5 cellular contexts compared by ENCODE assay signal in genomic region chr11:60185512-60185827, GRCh38. TPM values are rescaled to one million over a fixed set of nuclear protein-coding genes. Genes with fewer than 3 reads are reported as not detected.
"Had no signal": no experiment of that assay in that cellular context is flagged by ENCODE, and none has a peak within 500 bp of the region (broad histone marks: within the 10 kb centered on the region; RNA-seq: fewer than 3 reads in every experiment).

No MANE protein-coding gene starts in this region.

RNA-seq across cellular contexts. Expression of gene MS4A6A, which starts 2.6 kb away (rescaled TPM):
- total RNA-seq: activated CD8-positive, alpha-beta T cell treated with anti-CD3 and anti-CD28 coated beads for 36 hours; activated naive CD8-positive, alpha-beta T cell treated with anti-CD3 and anti-CD28 coated beads for 36 hours; activated T-cell treated with anti-CD3 and anti-CD28 coated beads, Interleukin-2, amount 50 U/mL, for 72 hours; activated T-helper 2 cell treated with anti-CD3 and anti-CD28 coated beads, Interferon-gamma antibody, Interleukin-2, Interleukin-4, amounts not matched to agents 10 μg/mL and 5 μg/mL and 100 μg/mL, durations not matched to agents 14 hours and 24 hours and 36 hours had no signal

RNA-seq across cellular contexts. Expression of gene MS4A4E, which starts 57.5 kb away (rescaled TPM):
- total RNA-seq: activated CD8-positive, alpha-beta T cell treated with anti-CD3 and anti-CD28 coated beads for 36 hours; activated naive CD8-positive, alpha-beta T cell treated with anti-CD3 and anti-CD28 coated beads for 36 hours; activated T-cell treated with anti-CD3 and anti-CD28 coated beads, Interleukin-2, amount 50 U/mL, for 72 hours; activated T-helper 2 cell treated with anti-CD3 and anti-CD28 coated beads, Interferon-gamma antibody, Interleukin-2, Interleukin-4, amounts not matched to agents 10 μg/mL and 5 μg/mL and 100 μg/mL, durations not matched to agents 14 hours and 24 hours and 36 hours; cardiac muscle cell had no signal
